Comparison of ENCODE assay signal across 1 cellular context in genomic region chr10:71312840-71313789, GRCh38.
TF ChIP-seq lines count a peak whose summit lies in the region.

No MANE protein-coding gene starts in this region.

TF ChIP-seq in HepG2, 621 proteins besides CTCF, POLR2A, EP300 and RAD21 (continued from another document):
- TF ChIP-seq ZFYVE20 (CRISPR knock-in tag; IDR thresholded peaks at IDR 0.05; ENCODE audit: borderline replicate concordance, low read depth): no peak
- no peak for TF ChIP-seq FOXJ3 (CRISPR knock-in tag; IDR thresholded peaks at IDR 0.05; ENCODE audit: borderline replicate concordance)
- TF ChIP-seq, protein P1, sequence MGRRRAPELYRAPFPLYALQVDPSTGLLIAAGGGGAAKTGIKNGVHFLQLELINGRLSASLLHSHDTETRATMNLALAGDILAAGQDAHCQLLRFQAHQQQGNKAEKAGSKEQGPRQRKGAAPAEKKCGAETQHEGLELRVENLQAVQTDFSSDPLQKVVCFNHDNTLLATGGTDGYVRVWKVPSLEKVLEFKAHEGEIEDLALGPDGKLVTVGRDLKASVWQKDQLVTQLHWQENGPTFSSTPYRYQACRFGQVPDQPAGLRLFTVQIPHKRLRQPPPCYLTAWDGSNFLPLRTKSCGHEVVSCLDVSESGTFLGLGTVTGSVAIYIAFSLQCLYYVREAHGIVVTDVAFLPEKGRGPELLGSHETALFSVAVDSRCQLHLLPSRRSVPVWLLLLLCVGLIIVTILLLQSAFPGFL (CRISPR knock-in tag; IDR thresholded peaks at IDR 0.05): no peak
TF ChIP-seq in HepG2: peak in this region for 0.
